Comparison of ENCODE assay signal across 1 cellular context in the genomic region with DNA sequence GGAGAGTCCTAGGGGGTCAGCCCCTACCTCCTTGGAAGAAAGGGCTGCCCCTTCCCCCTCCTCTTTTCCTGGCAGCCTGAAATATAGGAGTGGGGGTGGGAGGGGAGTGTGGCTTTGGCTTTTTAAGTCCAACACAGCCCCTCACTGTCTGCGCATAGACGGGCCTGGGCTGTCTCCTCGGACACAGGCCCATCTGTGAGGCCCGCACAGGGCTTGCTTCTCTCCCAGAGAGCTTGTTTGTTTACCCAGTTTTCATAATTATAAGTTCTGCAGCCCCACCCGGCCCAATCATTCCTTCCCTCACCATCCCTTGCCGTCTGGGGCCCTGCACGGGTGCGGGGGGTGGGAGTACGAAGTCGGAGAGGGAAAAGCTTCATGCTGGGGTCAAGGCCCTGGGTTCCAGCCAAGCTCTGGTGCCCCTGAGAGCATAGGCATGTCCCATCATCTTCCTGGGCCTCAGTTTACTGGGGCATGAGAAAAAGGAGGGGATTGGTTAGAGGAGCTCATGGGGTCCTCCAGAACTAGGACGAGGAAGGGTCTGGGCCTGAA.
TF ChIP-seq lines count a peak whose summit lies in the region.

No MANE protein-coding gene starts in this region.

TF ChIP-seq in SK-N-SH treated with all-trans-retinoic acid at 6 μM for 48 hours, 23 proteins besides CTCF, POLR2A, EP300 and RAD21 (continued from another document):
- TF ChIP-seq ISL1 (CRISPR knock-in tag; IDR thresholded peaks at IDR 0.05) (no peak), ZFP30 (CRISPR knock-in tag; IDR thresholded peaks at IDR 0.05) (no peak), CREB5 (CRISPR knock-in tag; IDR thresholded peaks at IDR 0.05; ENCODE audit: low read depth) (no peak), CSDC2 (CRISPR knock-in tag; IDR thresholded peaks at IDR 0.05) (no peak), SNAI2 (CRISPR knock-in tag; IDR thresholded peaks at IDR 0.05) (no peak), OSR1 (CRISPR knock-in tag; IDR thresholded peaks at IDR 0.05) (no peak), ZC3H10 (CRISPR knock-in tag; IDR thresholded peaks at IDR 0.05) (no peak), ESRRG (CRISPR knock-in tag; IDR thresholded peaks at IDR 0.05) (no peak)
